ENCODE assay signal across 2 cellular contexts in genomic region chr20:57547250-57547649, GRCh38.
A peak's percentile ranks its signal among the peaks of the same experiment; 100 is the strongest.
TF ChIP-seq lines count a peak whose summit lies in the region.

No MANE protein-coding gene starts in this region.

TF ChIP-seq in A549, 52 proteins besides CTCF, POLR2A, EP300 and RAD21 (continued from another document):
- TF ChIP-seq BCL3 (IDR thresholded peaks at IDR 0.05) (no peak), JUN (IDR thresholded peaks at IDR 0.05) (0 out of 5 replicates have a peak, but pooled peaks of 1 of the 2 experiments have one; percentile 16), RNF2 (IDR thresholded peaks at IDR 0.05; ENCODE audit: borderline replicate concordance, low read depth) (no peak), FOSL2 (IDR thresholded peaks at IDR 0.05) (peak; percentile 63; the same call in 1 of the 2 replicates), FOSL2 (CRISPR knock-in tag; IDR thresholded peaks at IDR 0.05) (peak; percentile 31; the same call in 1 of the 2 replicates), MAZ (IDR thresholded peaks at IDR 0.05; ENCODE audit: borderline replicate concordance, low read depth, low read length) (no peak)
TF ChIP-seq in A549: peak in this region for 5.

TF ChIP-seq in HEK293, 187 proteins besides CTCF, POLR2A, EP300 and RAD21 (continued from another document):
- TF ChIP-seq HIC1 (tag by site-specific recombination; IDR thresholded peaks at IDR 0.05) = no peak
